Comparison of ENCODE assay signal across 28 cellular contexts in the genomic region with DNA sequence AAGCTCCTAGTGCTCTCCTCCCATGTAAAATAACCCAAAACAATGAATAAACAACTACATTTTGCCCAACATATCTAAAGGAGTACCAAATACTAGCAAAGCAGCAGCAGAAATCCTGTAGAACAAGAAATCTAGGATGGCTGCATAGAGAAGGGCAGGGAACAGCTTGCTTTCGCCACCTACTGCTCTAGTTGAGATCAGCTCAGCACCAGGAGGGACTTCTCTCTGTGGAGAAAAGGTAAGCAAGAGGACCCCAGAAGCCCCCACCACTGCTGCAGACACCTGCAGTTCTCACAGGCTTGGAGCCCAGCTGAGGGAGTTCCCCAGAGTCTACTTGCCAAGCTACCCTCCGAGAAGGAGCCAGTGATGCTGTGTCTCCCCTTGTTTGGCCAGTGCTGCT.
DNase-seq lines count a peak whose midpoint lies in the region; ATAC-seq, FAIRE-seq and TF ChIP-seq lines count a peak whose summit lies in the region.
"Had no signal": no experiment of that assay in that cellular context is flagged by ENCODE, and none has a peak within 500 bp of the region (broad histone marks: within the 10 kb centered on the region; RNA-seq: fewer than 3 reads in every experiment).

No MANE protein-coding gene starts in this region.

- peak; percentile 0 for DNase-seq in ELR (ENCODE audit: low read depth)
- peak; percentile 35 for DNase-seq in NCI-H82 treated with DMSO at 0.1 percent for 48 hours (lab: John Stamatoyannopoulos, UW; ENCODE audit: unreplicated experiment)
- no peak for DNase-seq in H1 (ENCODE audit: low read depth in 1 of 2, low spot score in 2 of 2)
- peak; percentile 9 for DNase-seq in kidney glomerular epithelial cell (lab: John Stamatoyannopoulos, UW)
- no peak for DNase-seq in CD8-positive, alpha-beta T cell
- DNase-seq in COLO829 (ENCODE audit: low spot score): no peak
- DNase-seq: activated CD4-positive, alpha-beta T cell treated with anti-CD3 and anti-CD28 coated beads for 48 hours; activated T-cell treated with anti-CD3 and anti-CD28 coated beads, Interleukin-2, amount 50 U/mL, for 48 hours; anterior cingulate cortex; cerebellar nuclear complex; effector CD4-positive, alpha-beta T cell; left ventricle myocardium inferior; NCI-H187 treated with DMSO at 0.1 percent for 48 hours; NCI-H2227 treated with DMSO at 0.1 percent for 48 hours; NCI-H748 treated with DMSO at 0.1 percent for 48 hours; SJCRH30 had no signal

- H2BK120ac ChIP-seq in H1 (replicated peaks; ENCODE audit: low read depth, low read length): no peak overlapping the region

- H3K27ac ChIP-seq in H1 (ENCODE audit: low read depth, low read length): no peak overlapping the region
- no peak overlapping the region for H3K27ac ChIP-seq in CD8-positive, alpha-beta T cell (ENCODE audit: low read depth, low read length)
- H3K27ac ChIP-seq: BLaER1, esophagus muscularis mucosa, gastroesophageal sphincter, left ventricle myocardium inferior, parathyroid adenoma, SJCRH30 had no signal

- no peak overlapping the region for H3K18ac ChIP-seq in H1 (ENCODE audit: extremely low read depth, low read length)

- H3K4ac ChIP-seq in H1 (replicated peaks; ENCODE audit: insufficient read length, low read depth, low read length): no peak overlapping the region

- no peaks in the 10 kb centered on the region for H3K79me1 ChIP-seq in H1 (ENCODE audit: low read depth, low read length)

- H2AFZ ChIP-seq in H1 (ENCODE audit: low read length): no peak overlapping the region
- H2AFZ ChIP-seq: parathyroid adenoma had no signal

- no peaks in the 10 kb centered on the region for H3K9me3 ChIP-seq in H1 (ENCODE audit: insufficient read depth in 2 of 2, low read depth in 1 of 2, low read length in 1 of 2)
- no peaks in the 10 kb centered on the region for H3K9me3 ChIP-seq in CD8-positive, alpha-beta T cell (ENCODE audit: low read length)
- H3K9me3 ChIP-seq: HAP-1, SJCRH30 had no signal

- no peak overlapping the region for H2BK5ac ChIP-seq in H1 (ENCODE audit: low read depth, low read length)

- no peak overlapping the region for H3K27ac Mint-ChIP-seq in CD8-positive, alpha-beta T cell
- H3K27ac Mint-ChIP-seq: activated naive CD4-positive, alpha-beta T cell treated with anti-CD3 and anti-CD28 coated beads, Interleukin-2, amount 50 U/mL, for 24 hours; nephron; T-helper 1 cell treated with Interleukin-12 subunit alpha and Interleukin-12 subunit beta and Interleukin-4 antibody, amounts not matched to agents 30 μg/mL and 1 μg/mL, for 36 hours had no signal

- FAIRE-seq in H1 (lab: Jason Lieb, UNC): no peak
- FAIRE-seq: K562 had no signal

- peak overlapping the region; percentile 68; the same call in 1 of the 2 replicates for H2BK12ac ChIP-seq in H1 (ENCODE audit: low read depth, low read length)

- no peak overlapping the region for H3K56ac ChIP-seq in H1 (replicated peaks; ENCODE audit: insufficient read length, low read depth, low read length)

- intact Hi-C loops in CD8-positive, alpha-beta T cell (cut with DNase I, micrococcal nuclease): no loop called here

- peak in 2 of 3 experiments; percentile 34 to 49; a peak in 3 of 4 replicates for TF ChIP-seq CTCF in H1 (IDR thresholded peaks at IDR 0.05; ENCODE audit: control extremely low read depth in 1 of 3, insufficient read depth in 1 of 3, low read depth in 1 of 3, low read length in 3 of 3)
- no peak for TF ChIP-seq CTCF in CD8-positive, alpha-beta T cell (IDR thresholded peaks at IDR 0.05)

- TF ChIP-seq RAD21 in H1 (IDR thresholded peaks at IDR 0.05 in 1 of 2, conservative IDR thresholded peaks at IDR 0.05 in 1 of 2; ENCODE audit: low read depth in 2 of 2, low read length in 2 of 2): peak; percentile 53 to 65

- H3K4me3 ChIP-seq in H1 (ENCODE audit: extremely low read depth in 1 of 4, insufficient read depth in 2 of 4, low read depth in 3 of 4, low read length in 4 of 4): no peak overlapping the region
- no peak overlapping the region for H3K4me3 ChIP-seq in CD8-positive, alpha-beta T cell (ENCODE audit: low read depth, low read length)
- H3K4me3 ChIP-seq: BLaER1, esophagus muscularis mucosa, gastroesophageal sphincter, HAP-1, K562, left ventricle myocardium inferior, SJCRH30 had no signal

- H3K36me3 ChIP-seq in H1 (ENCODE audit: control insufficient read depth in 2 of 4, insufficient read depth in 4 of 4, low read length in 3 of 4): no peaks in the 10 kb centered on the region
- no peaks in the 10 kb centered on the region for H3K36me3 ChIP-seq in CD8-positive, alpha-beta T cell (ENCODE audit: insufficient read depth, low read length)
- H3K36me3 ChIP-seq: BLaER1, esophagus muscularis mucosa, gastroesophageal sphincter, HAP-1, left ventricle myocardium inferior, SJCRH30 had no signal

- H3K4me2 ChIP-seq in H1 (ENCODE audit: insufficient read depth in 1 of 2, low read depth in 2 of 2, low read length in 2 of 2): no peak overlapping the region
- H3K4me2 ChIP-seq: BLaER1 had no signal

- no peak overlapping the region for H3K14ac ChIP-seq in H1 (ENCODE audit: insufficient read length)

- H3K4me1 ChIP-seq in H1 (replicated peaks in 1 of 4; ENCODE audit: control insufficient read depth in 3 of 4, insufficient read depth in 4 of 4, low read length in 3 of 4): no peaks in the 10 kb centered on the region
- no peaks in the 10 kb centered on the region for H3K4me1 ChIP-seq in CD8-positive, alpha-beta T cell (ENCODE audit: insufficient read depth, low read length)
- H3K4me1 ChIP-seq: BLaER1, esophagus muscularis mucosa, gastroesophageal sphincter, HAP-1, left ventricle myocardium inferior, parathyroid adenoma, SJCRH30 had no signal

- TF ChIP-seq EP300 in H1 (IDR thresholded peaks at IDR 0.05; ENCODE audit: borderline replicate concordance in 1 of 2, low read depth in 2 of 2, low read length in 2 of 2): no peak

- peaks cover 21% of the 10 kb centered on the region for H3K9me3 Mint-ChIP-seq in CD8-positive, alpha-beta T cell
- H3K9me3 Mint-ChIP-seq: T-helper 1 cell treated with Interleukin-12 subunit alpha and Interleukin-12 subunit beta and Interleukin-4 antibody, amounts not matched to agents 30 μg/mL and 1 μg/mL, for 36 hours had no signal

- ATAC-seq in GM21381 (IDR thresholded peaks at IDR 0.05; ENCODE audit: unreplicated experiment) (no peak), HG02571 (IDR thresholded peaks at IDR 0.05; ENCODE audit: unreplicated experiment) (no peak)
- no peak for ATAC-seq in CD8-positive, alpha-beta T cell
- ATAC-seq: gastroesophageal sphincter, K562, sciatic nerve had no signal

- CTCF ChIA-PET in H1 (lab: Charles Lee; ENCODE audit: partially characterized antibody): interaction anchor here (0.9 to 1.5 kb wide), 5 partner anchors 9 to 112 kb away, joined by 3 to 4 read pairs (median 3); no protein-coding TSS in a partner anchor
- CTCF ChIA-PET in CD8-positive, alpha-beta T cell (lab: Charles Lee): no interaction called here

- no peak overlapping the region for H4K8ac ChIP-seq in H1 (ENCODE audit: extremely low read depth, insufficient read depth, low read length)

- no peaks in the 10 kb centered on the region for H3K4me1 Mint-ChIP-seq in CD8-positive, alpha-beta T cell (ENCODE audit: low read depth)
- H3K4me1 Mint-ChIP-seq: activated naive CD4-positive, alpha-beta T cell treated with anti-CD3 and anti-CD28 coated beads, Interleukin-2, amount 50 U/mL, for 24 hours had no signal

- H3K9ac ChIP-seq in H1 (replicated peaks in 1 of 4; ENCODE audit: extremely low read depth in 1 of 4, low read depth in 3 of 4, low read length in 3 of 4): no peak overlapping the region
- H3K9ac ChIP-seq: BLaER1, parathyroid adenoma had no signal

- H3K79me2 ChIP-seq in H1 (ENCODE audit: control insufficient read depth in 1 of 2, insufficient read depth in 2 of 2, low read length in 2 of 2): no peaks in the 10 kb centered on the region
- H3K79me2 ChIP-seq: parathyroid adenoma had no signal

- no peak overlapping the region for H3K23ac ChIP-seq in H1 (ENCODE audit: insufficient read length)

- TF ChIP-seq POLR2A in H1 (IDR thresholded peaks at IDR 0.05; ENCODE audit: control extremely low read depth in 1 of 2, low read depth in 2 of 2, low read length in 2 of 2): no peak

- H3K23me2 ChIP-seq in H1 (ENCODE audit: low read depth, low read length): no peaks in the 10 kb centered on the region

- no peaks in the 10 kb centered on the region for H3K36me3 Mint-ChIP-seq in CD8-positive, alpha-beta T cell
- H3K36me3 Mint-ChIP-seq: activated naive CD4-positive, alpha-beta T cell treated with anti-CD3 and anti-CD28 coated beads, Interleukin-2, amount 50 U/mL, for 24 hours had no signal

- no peak overlapping the region for H4K5ac ChIP-seq in H1 (ENCODE audit: insufficient read length, low read depth, low read length)

- 86% methylated on average over 2 of the region's 2 CpGs; no CpG with 5 or more reads in 1 of the 2 experiments for WGBS in H1 (ENCODE audit: extremely low coverage in 1 of 2, insufficient coverage in 1 of 2, insufficient read length in 1 of 2, insufficient replicate concordance in 2 of 2, low coverage in 1 of 2, low lambda C conversion rate in 2 of 2, missing lambda C conversion rate in 1 of 2), 2 experiments

- no peak overlapping the region for H2BK20ac ChIP-seq in H1 (ENCODE audit: low read length)

- H2AK5ac ChIP-seq in H1 (ENCODE audit: low read depth, low read length): no peak overlapping the region

- no peak overlapping the region for H2BK15ac ChIP-seq in H1 (ENCODE audit: low read length)

- POLR2A ChIA-PET in H1 (lab: Charles Lee; ENCODE audit: partially characterized antibody): no interaction called here
- POLR2A ChIA-PET in CD8-positive, alpha-beta T cell (lab: Charles Lee): no interaction called here

- H4K20me1 ChIP-seq in H1 (replicated peaks in 1 of 2; ENCODE audit: control insufficient read depth in 1 of 2, insufficient read depth in 2 of 2, low read length in 2 of 2): no peaks in the 10 kb centered on the region
- H4K20me1 ChIP-seq: BLaER1 had no signal

- no peak overlapping the region for H3K4me3 Mint-ChIP-seq in CD8-positive, alpha-beta T cell
- H3K4me3 Mint-ChIP-seq: activated naive CD4-positive, alpha-beta T cell treated with anti-CD3 and anti-CD28 coated beads, Interleukin-2, amount 50 U/mL, for 24 hours; nephron; T-helper 1 cell treated with Interleukin-12 subunit alpha and Interleukin-12 subunit beta and Interleukin-4 antibody, amounts not matched to agents 30 μg/mL and 1 μg/mL, for 36 hours had no signal

- no peak overlapping the region for H4K91ac ChIP-seq in H1 (replicated peaks; ENCODE audit: insufficient read length, low read length)

- no peaks in the 10 kb centered on the region for H3K27me3 ChIP-seq in H1 (replicated peaks in 1 of 4; ENCODE audit: control insufficient read depth in 3 of 4, extremely low read depth in 1 of 4, insufficient read depth in 3 of 4, low read length in 3 of 4)
- H3K27me3 ChIP-seq in CD8-positive, alpha-beta T cell (ENCODE audit: insufficient read depth, low read length): no peaks in the 10 kb centered on the region
- H3K27me3 ChIP-seq: BLaER1, esophagus muscularis mucosa, gastroesophageal sphincter, SJCRH30 had no signal

- H3K27me3 Mint-ChIP-seq in CD8-positive, alpha-beta T cell (ENCODE audit: low read depth): no peaks in the 10 kb centered on the region
- H3K27me3 Mint-ChIP-seq: activated naive CD4-positive, alpha-beta T cell treated with anti-CD3 and anti-CD28 coated beads, Interleukin-2, amount 50 U/mL, for 24 hours had no signal

TF ChIP-seq in H1, 55 proteins besides CTCF, POLR2A, EP300 and RAD21 (continues in another document):
- TF ChIP-seq RBBP5 (IDR thresholded peaks at IDR 0.05; ENCODE audit: borderline replicate concordance, low read depth, low read length) (no peak), CEBPB (IDR thresholded peaks at IDR 0.05; ENCODE audit: low read depth, low read length) (no peak)

Comparison
In these comparisons a context has a peak if more than half of its experiments do, and no peak if none do; other contexts are left out.
1. DNase-seq: peak in ELR (single experiment), NCI-H82 treated with DMSO at 0.1 percent for 48 hours (single experiment) and kidney glomerular epithelial cell (single experiment); none in H1 (0 of 2), CD8-positive, alpha-beta T cell (0 of 7) and COLO829 (single experiment).